1 cellular context compared by ENCODE assay signal in genomic region chr15:78988361-78988911, GRCh38.
TF ChIP-seq lines count a peak whose summit lies in the region.

No MANE protein-coding gene starts in this region.

TF ChIP-seq in HepG2, 621 proteins besides CTCF, POLR2A, EP300 and RAD21 (continued from another document and continues in another):
- TF ChIP-seq HNF1A (IDR thresholded peaks at IDR 0.05; ENCODE audit: low read depth) (peak; percentile 74; the same call in 1 of the 2 replicates), HNF1A (CRISPR knock-in tag; IDR thresholded peaks at IDR 0.05; ENCODE audit: borderline replicate concordance) (peak; percentile 78), PRDM4 (CRISPR knock-in tag; IDR thresholded peaks at IDR 0.05; ENCODE audit: borderline replicate concordance) (no peak), KDM2A (CRISPR knock-in tag; IDR thresholded peaks at IDR 0.05; ENCODE audit: borderline replicate concordance, low read depth) (peak; percentile 71), E2F2 (CRISPR knock-in tag; IDR thresholded peaks at IDR 0.05; ENCODE audit: borderline replicate concordance) (peak; percentile 29; the same call in 1 of the 2 replicates), HOXA3 (CRISPR knock-in tag; IDR thresholded peaks at IDR 0.05) (peak; percentile 78; the same call in 1 of the 2 replicates), HNF1B (CRISPR knock-in tag; IDR thresholded peaks at IDR 0.05) (peak; percentile 87), ATF3 (CRISPR knock-in tag; IDR thresholded peaks at IDR 0.05) (peak; percentile 83), E2F5 (CRISPR knock-in tag; conservative IDR thresholded peaks at IDR 0.05) (no peak), SIN3A (IDR thresholded peaks at IDR 0.05; ENCODE audit: borderline replicate concordance, low read depth, low read length) (0 out of 2 replicates have a peak, but pooled peaks have one; percentile 73), CEBPG (CRISPR knock-in tag; IDR thresholded peaks at IDR 0.05) (peak; percentile 68), TIGD3 (CRISPR knock-in tag; IDR thresholded peaks at IDR 0.05; ENCODE audit: borderline replicate concordance) (0 out of 2 replicates have a peak, but pooled peaks have one; percentile 30), ZHX1 (CRISPR knock-in tag; IDR thresholded peaks at IDR 0.05; ENCODE audit: low read depth) (0 out of 2 replicates have a peak, but pooled peaks have one; percentile 75), ASH2L (IDR thresholded peaks at IDR 0.05; ENCODE audit: insufficient read length, low read depth, low read length) (peak; percentile 42), ZNF720 (CRISPR knock-in tag; IDR thresholded peaks at IDR 0.05) (no peak), ZNF496 (CRISPR knock-in tag; IDR thresholded peaks at IDR 0.05; ENCODE audit: insufficient replicate concordance) (no peak), PAF1 (CRISPR knock-in tag; IDR thresholded peaks at IDR 0.05) (no peak), IKZF4 (CRISPR knock-in tag; IDR thresholded peaks at IDR 0.05; ENCODE audit: borderline replicate concordance, low read depth, not compliant biosample characterization) (peak; percentile 51), ZNF607 (CRISPR knock-in tag; IDR thresholded peaks at IDR 0.05; ENCODE audit: borderline replicate concordance) (peak; percentile 92), ZNF784 (CRISPR knock-in tag; IDR thresholded peaks at IDR 0.05; ENCODE audit: borderline replicate concordance) (no peak), HCFC1 (IDR thresholded peaks at IDR 0.05; ENCODE audit: low read depth, low read length) (no peak), GABPB1 (CRISPR knock-in tag; IDR thresholded peaks at IDR 0.05) (no peak; the same call in 1 of the 2 replicates), ZNF160 (CRISPR knock-in tag; IDR thresholded peaks at IDR 0.05) (no peak), ZIK1 (CRISPR knock-in tag; IDR thresholded peaks at IDR 0.05; ENCODE audit: borderline replicate concordance, low read depth) (no peak), CEBPZ (IDR thresholded peaks at IDR 0.05; ENCODE audit: low read length) (no peak), SP140L (CRISPR knock-in tag; IDR thresholded peaks at IDR 0.05; ENCODE audit: borderline replicate concordance) (no peak), TFDP2 (CRISPR knock-in tag; IDR thresholded peaks at IDR 0.05) (peak; percentile 81), DR1 (CRISPR knock-in tag; IDR thresholded peaks at IDR 0.05) (no peak), ZNF710 (CRISPR knock-in tag; IDR thresholded peaks at IDR 0.05; ENCODE audit: borderline replicate concordance) (peak; percentile 66; the same call in 1 of the 2 replicates)
